ENCODE assay signal across 23 cellular contexts in the genomic region with DNA sequence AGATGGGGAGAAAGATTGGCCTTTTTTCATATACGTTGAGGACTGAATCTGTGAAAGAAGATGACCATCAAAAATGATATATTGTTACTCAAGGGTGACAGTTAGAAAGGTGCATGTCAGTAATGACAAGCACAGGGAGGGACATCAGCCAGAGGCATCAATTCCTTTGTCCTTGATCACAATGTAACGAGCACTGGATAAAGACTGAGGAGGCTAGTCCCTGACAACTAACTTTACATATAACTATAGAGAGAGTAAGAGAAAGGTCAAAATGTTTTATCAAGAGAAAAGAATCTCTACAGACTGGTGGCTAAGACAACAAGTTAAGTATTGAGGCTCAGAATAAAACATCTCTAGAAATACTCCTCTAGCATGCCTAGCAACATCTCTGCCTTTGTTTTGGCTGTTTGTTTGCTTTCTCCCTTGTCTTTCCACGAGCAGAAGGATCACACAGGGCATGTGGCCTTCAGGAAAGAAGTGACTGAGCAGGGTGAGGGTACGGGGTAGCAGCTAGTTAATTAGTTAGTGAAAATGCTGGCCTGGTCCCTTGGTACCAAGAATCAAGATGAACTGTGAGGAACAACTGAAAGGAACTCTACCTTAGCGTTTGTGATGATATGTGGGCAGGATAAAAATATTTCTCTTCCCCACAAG.
"Had no signal": no experiment of that assay in that cellular context is flagged by ENCODE, and none has a peak within 500 bp of the region (broad histone marks: within the 10 kb centered on the region; RNA-seq: fewer than 3 reads in every experiment).

No MANE protein-coding gene starts in this region.

- H3K27ac Mint-ChIP-seq: activated CD4-positive, alpha-beta memory T cell treated with anti-CD3 and anti-CD28 coated beads for 36 hours; activated CD4-positive, alpha-beta T cell treated with anti-CD3 and anti-CD28 coated beads for 36 hours; activated naive CD4-positive, alpha-beta T cell treated with anti-CD3 and anti-CD28 coated beads, Interleukin-2, amount 50 U/mL, for 24 hours; activated T-cell treated with anti-CD3 and anti-CD28 coated beads, Interleukin-2, amount 50 U/mL, for 24 hours; memory B cell; naive thymus-derived CD8-positive, alpha-beta T cell; stimulated activated naive CD8-positive, alpha-beta T cell treated with anti-CD3 and anti-CD28 coated beads, Interleukin-15, Interleukin-2, amounts not matched to agents 100 ng/mL and 50 ng/mL, for 24 hours; T-helper 17 cell; type B pancreatic cell had no signal

- H3K4me1 Mint-ChIP-seq: activated CD4-positive, alpha-beta T cell treated with anti-CD3 and anti-CD28 coated beads for 36 hours; activated naive CD4-positive, alpha-beta T cell treated with anti-CD3 and anti-CD28 coated beads, Interleukin-2, amount 50 U/mL, for 24 hours; memory B cell; naive thymus-derived CD8-positive, alpha-beta T cell; T-helper 17 cell had no signal

- DNase-seq: activated CD4-positive, alpha-beta memory T cell treated with anti-CD3 and anti-CD28 coated beads for 36 hours; activated CD4-positive, alpha-beta T cell treated with anti-CD3 and anti-CD28 coated beads for 36 hours; activated T-cell treated with anti-CD3 and anti-CD28 coated beads, Interleukin-2, amount 50 U/mL, for 24 hours; adrenal gland; caudate nucleus; esophagus squamous epithelium; foreskin fibroblast; hypothalamus; left ventricle myocardium inferior; mucosa of descending colon; naive thymus-derived CD8-positive, alpha-beta T cell; occipital lobe; right cardiac atrium; small intestine; stimulated activated CD4-positive, alpha-beta T cell treated with anti-CD3 and anti-CD28 coated beads, Interleukin-4, amount 100 ng/mL, for 24 hours; T-helper 17 cell; WERI-Rb-1 had no signal

- H3K4me1 ChIP-seq: adrenal gland, esophagus squamous epithelium, left ventricle myocardium inferior, prostate gland, suprapubic skin had no signal

- H3K9me3 ChIP-seq: adrenal gland, esophagus squamous epithelium, mucosa of descending colon, prostate gland, suprapubic skin had no signal

- H3K27ac ChIP-seq: adrenal gland, esophagus squamous epithelium, left ventricle myocardium inferior, prostate gland, suprapubic skin, WERI-Rb-1 had no signal

- ATAC-seq: activated CD4-positive, alpha-beta T cell treated with anti-CD3 and anti-CD28 coated beads for 36 hours; mucosa of descending colon; naive thymus-derived CD8-positive, alpha-beta T cell; right cardiac atrium; T-helper 17 cell had no signal

- H3K27me3 Mint-ChIP-seq: activated CD4-positive, alpha-beta memory T cell treated with anti-CD3 and anti-CD28 coated beads for 36 hours; activated CD4-positive, alpha-beta T cell treated with anti-CD3 and anti-CD28 coated beads for 36 hours; activated naive CD4-positive, alpha-beta T cell treated with anti-CD3 and anti-CD28 coated beads, Interleukin-2, amount 50 U/mL, for 24 hours; activated T-cell treated with anti-CD3 and anti-CD28 coated beads, Interleukin-2, amount 50 U/mL, for 24 hours; memory B cell; naive thymus-derived CD8-positive, alpha-beta T cell; stimulated activated naive CD8-positive, alpha-beta T cell treated with anti-CD3 and anti-CD28 coated beads, Interleukin-15, Interleukin-2, amounts not matched to agents 100 ng/mL and 50 ng/mL, for 24 hours; T-helper 17 cell; type B pancreatic cell had no signal

- H3K9me3 Mint-ChIP-seq: activated CD4-positive, alpha-beta memory T cell treated with anti-CD3 and anti-CD28 coated beads for 36 hours; activated naive CD4-positive, alpha-beta T cell treated with anti-CD3 and anti-CD28 coated beads, Interleukin-2, amount 50 U/mL, for 24 hours; activated T-cell treated with anti-CD3 and anti-CD28 coated beads, Interleukin-2, amount 50 U/mL, for 24 hours; type B pancreatic cell had no signal

- H3K36me3 Mint-ChIP-seq: activated CD4-positive, alpha-beta memory T cell treated with anti-CD3 and anti-CD28 coated beads for 36 hours; activated naive CD4-positive, alpha-beta T cell treated with anti-CD3 and anti-CD28 coated beads, Interleukin-2, amount 50 U/mL, for 24 hours; memory B cell; naive thymus-derived CD8-positive, alpha-beta T cell; type B pancreatic cell had no signal

- H3K4me3 ChIP-seq: adrenal gland, esophagus squamous epithelium, left ventricle myocardium inferior, mucosa of descending colon, prostate gland, suprapubic skin had no signal

- H3K36me3 ChIP-seq: adrenal gland, esophagus squamous epithelium, left ventricle myocardium inferior, prostate gland, suprapubic skin, WERI-Rb-1 had no signal

- H3K27me3 ChIP-seq: adrenal gland, esophagus squamous epithelium, suprapubic skin had no signal

- H3K4me3 Mint-ChIP-seq: activated CD4-positive, alpha-beta memory T cell treated with anti-CD3 and anti-CD28 coated beads for 36 hours; activated CD4-positive, alpha-beta T cell treated with anti-CD3 and anti-CD28 coated beads for 36 hours; activated naive CD4-positive, alpha-beta T cell treated with anti-CD3 and anti-CD28 coated beads, Interleukin-2, amount 50 U/mL, for 24 hours; activated T-cell treated with anti-CD3 and anti-CD28 coated beads, Interleukin-2, amount 50 U/mL, for 24 hours; memory B cell; naive thymus-derived CD8-positive, alpha-beta T cell; stimulated activated naive CD8-positive, alpha-beta T cell treated with anti-CD3 and anti-CD28 coated beads, Interleukin-15, Interleukin-2, amounts not matched to agents 100 ng/mL and 50 ng/mL, for 24 hours; T-helper 17 cell; type B pancreatic cell had no signal
